ENCODE assay signal across 8 cellular contexts in the genomic region with DNA sequence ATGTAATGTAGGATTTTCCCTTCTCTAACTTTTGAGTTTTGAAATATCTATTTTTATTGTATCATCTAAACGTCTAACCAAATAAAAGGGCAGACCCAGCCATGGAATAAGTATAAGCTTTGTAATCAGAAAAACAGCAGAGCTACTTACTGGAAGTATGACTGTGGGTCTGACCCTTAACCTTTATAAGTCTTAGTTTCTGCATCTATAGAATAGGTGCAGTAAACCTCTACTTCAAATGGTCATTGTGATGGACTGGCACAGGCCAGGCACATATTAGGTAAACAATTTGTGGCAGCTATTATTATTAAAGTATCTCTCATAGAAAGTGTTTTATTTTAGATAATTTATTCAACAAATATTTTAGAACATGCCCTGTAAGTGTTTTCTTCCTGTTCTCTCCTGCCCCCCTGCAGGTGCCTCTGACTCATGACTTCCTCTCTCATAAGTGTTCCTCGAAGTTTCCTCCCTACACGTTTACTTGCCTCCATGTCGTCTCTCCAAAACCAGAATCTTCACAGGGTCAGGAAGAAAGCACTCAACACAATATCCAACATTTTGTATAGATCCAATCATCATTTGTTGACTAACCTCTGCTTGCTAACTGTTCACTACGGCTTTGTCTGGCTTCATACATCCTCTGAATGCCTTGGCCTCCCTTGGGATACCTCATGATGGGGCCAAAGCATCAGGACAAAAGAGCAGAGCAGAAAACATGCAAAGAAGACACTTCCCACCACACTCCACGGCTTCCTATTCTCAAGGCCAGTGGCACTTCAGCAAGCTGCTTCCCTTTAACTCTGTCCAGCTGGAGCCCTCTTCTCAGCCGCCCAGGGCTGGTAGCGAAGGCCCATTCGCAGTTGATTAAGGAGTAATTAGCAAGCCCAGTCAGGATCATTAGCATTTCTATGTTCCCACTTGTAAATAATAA.
DNase-seq lines count a peak whose midpoint lies in the region; ATAC-seq, FAIRE-seq and TF ChIP-seq lines count a peak whose summit lies in the region.

No MANE protein-coding gene starts in this region.

- H3K27ac ChIP-seq in CD4-positive, alpha-beta memory T cell (ENCODE audit: low read depth, low read length): no peak overlapping the region

- H3K4me3 Mint-ChIP-seq in CD4-positive, alpha-beta memory T cell: peak overlapping the region in 7 of 8 donors; percentile 9 to 76 (median 63)
- H3K4me3 Mint-ChIP-seq in T-helper 1 cell treated with Interleukin-12 subunit alpha and Interleukin-12 subunit beta and Interleukin-4 antibody, amounts not matched to agents 30 μg/mL and 1 μg/mL, for 36 hours: peak overlapping the region; percentile 47

- ATAC-seq in HG02884 (IDR thresholded peaks at IDR 0.05; ENCODE audit: unreplicated experiment) (no peak), GM18907 (IDR thresholded peaks at IDR 0.05; ENCODE audit: unreplicated experiment) (no peak), GM21717 (IDR thresholded peaks at IDR 0.05; ENCODE audit: unreplicated experiment) (no peak)

- peaks cover 23% of the 10 kb centered on the region for H3K4me1 ChIP-seq in CD4-positive, alpha-beta memory T cell (ENCODE audit: insufficient read depth, low read length)

- no peaks in the 10 kb centered on the region for H3K9me3 Mint-ChIP-seq in CD4-positive, alpha-beta memory T cell
- H3K9me3 Mint-ChIP-seq in T-helper 1 cell treated with Interleukin-12 subunit alpha and Interleukin-12 subunit beta and Interleukin-4 antibody, amounts not matched to agents 30 μg/mL and 1 μg/mL, for 36 hours: peaks cover 17% of the 10 kb centered on the region

- FAIRE-seq in H54 (lab: Jason Lieb, UNC): peak; percentile 90

- no peaks in the 10 kb centered on the region for H3K36me3 ChIP-seq in CD4-positive, alpha-beta memory T cell (ENCODE audit: insufficient read depth, low read length)

- DNase-seq in CD4-positive, alpha-beta memory T cell: peak in 1 of 5 donors; percentile 5
- DNase-seq in H54 (ENCODE audit: insufficient read length, low spot score) (no peak), kidney tubule cell (ENCODE audit: low spot score) (peak; percentile 30), NCI-H1694 (lab: John Stamatoyannopoulos, UW) (no peak)

- H3K27ac Mint-ChIP-seq in CD4-positive, alpha-beta memory T cell: peak overlapping the region; percentile 4 to 85 (median 70)
- H3K27ac Mint-ChIP-seq in T-helper 1 cell treated with Interleukin-12 subunit alpha and Interleukin-12 subunit beta and Interleukin-4 antibody, amounts not matched to agents 30 μg/mL and 1 μg/mL, for 36 hours: peak overlapping the region; percentile 90

- intact Hi-C loops in CD4-positive, alpha-beta memory T cell (cut with micrococcal nuclease): loop anchor here (1.0 to 5.0 kb wide), 2 partner anchors 50 to 287 kb away; no protein-coding TSS in a partner anchor

- no peaks in the 10 kb centered on the region for H3K27me3 ChIP-seq in CD4-positive, alpha-beta memory T cell (ENCODE audit: insufficient read depth, low read length)

- H3K4me3 ChIP-seq in CD4-positive, alpha-beta memory T cell (ENCODE audit: low read length in 2 of 2): no peak overlapping the region

- no peaks in the 10 kb centered on the region for H3K9me3 ChIP-seq in CD4-positive, alpha-beta memory T cell (ENCODE audit: control insufficient read depth in 1 of 2, low read length in 2 of 2)

- no peak for TF ChIP-seq POLR2A in H54 (IDR thresholded peaks at IDR 0.05; ENCODE audit: low read depth, low read length)

- no peaks in the 10 kb centered on the region for H3K27me3 Mint-ChIP-seq in CD4-positive, alpha-beta memory T cell
- no peaks in the 10 kb centered on the region for H3K27me3 Mint-ChIP-seq in T-helper 1 cell treated with Interleukin-12 subunit alpha and Interleukin-12 subunit beta and Interleukin-4 antibody, amounts not matched to agents 30 μg/mL and 1 μg/mL, for 36 hours (ENCODE audit: low read depth)

- CTCF ChIA-PET in CD4-positive, alpha-beta memory T cell (lab: Charles Lee; ENCODE audit: partially characterized antibody): interaction anchor here (0.6 to 1.4 kb wide), 7 partner anchors 11 to 287 kb away, joined by 3 read pairs; no protein-coding TSS in a partner anchor

- POLR2A ChIA-PET in CD4-positive, alpha-beta memory T cell (lab: Charles Lee; ENCODE audit: partially characterized antibody): interaction anchor here (0.6 to 4.4 kb wide), 6 partner anchors 19 to 291 kb away, joined by 3 to 23 read pairs (median 4); a partner anchor contains a TSS

- peaks cover 17 to 30% (median 23%) of the 10 kb centered on the region in 4 donors for H3K4me1 Mint-ChIP-seq in CD4-positive, alpha-beta memory T cell
- peaks cover 31% of the 10 kb centered on the region for H3K4me1 Mint-ChIP-seq in T-helper 1 cell treated with Interleukin-12 subunit alpha and Interleukin-12 subunit beta and Interleukin-4 antibody, amounts not matched to agents 30 μg/mL and 1 μg/mL, for 36 hours (ENCODE audit: low read depth)

- H3K36me3 Mint-ChIP-seq in CD4-positive, alpha-beta memory T cell: no peaks in the 10 kb centered on the region
- H3K36me3 Mint-ChIP-seq in T-helper 1 cell treated with Interleukin-12 subunit alpha and Interleukin-12 subunit beta and Interleukin-4 antibody, amounts not matched to agents 30 μg/mL and 1 μg/mL, for 36 hours (ENCODE audit: low read depth): peaks cover 11% of the 10 kb centered on the region
